In the genomic region with DNA sequence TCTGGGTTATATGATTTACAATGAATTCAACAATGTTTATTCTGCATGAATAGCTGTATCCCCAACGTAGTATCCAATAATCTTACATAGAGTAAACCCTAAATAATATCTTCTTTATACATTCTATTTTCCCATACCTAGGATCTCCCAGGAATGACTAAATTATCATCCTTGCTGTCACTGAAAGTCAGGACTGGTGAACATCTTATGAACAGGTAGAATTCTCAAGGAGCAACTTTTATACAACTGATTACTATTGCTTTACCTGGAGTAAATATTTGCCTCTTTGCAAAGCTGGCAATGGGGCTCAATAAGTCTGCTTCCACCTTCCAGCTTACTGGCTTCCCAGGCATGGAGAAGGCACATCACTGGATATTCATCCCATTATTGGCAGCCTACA, we compare ENCODE assay signal across 40 cellular contexts. TPM values are rescaled to one million over a fixed set of nuclear protein-coding genes. Genes with fewer than 3 reads are reported as not detected.
"Had no signal": no experiment of that assay in that cellular context is flagged by ENCODE, and none has a peak within 500 bp of the region (broad histone marks: within the 10 kb centered on the region; RNA-seq: fewer than 3 reads in every experiment).

A gene with protein sequence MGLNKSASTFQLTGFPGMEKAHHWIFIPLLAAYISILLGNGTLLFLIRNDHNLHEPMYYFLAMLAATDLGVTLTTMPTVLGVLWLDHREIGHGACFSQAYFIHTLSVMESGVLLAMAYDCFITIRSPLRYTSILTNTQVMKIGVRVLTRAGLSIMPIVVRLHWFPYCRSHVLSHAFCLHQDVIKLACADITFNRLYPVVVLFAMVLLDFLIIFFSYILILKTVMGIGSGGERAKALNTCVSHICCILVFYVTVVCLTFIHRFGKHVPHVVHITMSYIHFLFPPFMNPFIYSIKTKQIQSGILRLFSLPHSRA (plus strand): TSS at position 301 of the 400 bp plus-strand sequence. CDS start 0 bp downstream, at position 301.

- H3K27ac ChIP-seq: adrenal gland, ascending aorta, body of pancreas, brain microvascular endothelial cell, breast epithelium, cardiac muscle cell had no signal

- H3K4me3 ChIP-seq: adrenal gland, ascending aorta, body of pancreas, breast epithelium, cardiac muscle cell had no signal

- H3K4me1 ChIP-seq: adrenal gland, ascending aorta, body of pancreas, breast epithelium had no signal

- H3K27me3 ChIP-seq: adrenal gland, ascending aorta, body of pancreas, brain microvascular endothelial cell, breast epithelium, cardiac muscle cell had no signal

- H3K9me3 ChIP-seq: adrenal gland, ascending aorta, body of pancreas, breast epithelium had no signal

- ATAC-seq: activated naive CD4-positive, alpha-beta T cell treated with anti-CD3 and anti-CD28 coated beads, Interleukin-2, amount 50 U/mL, for 72 hours; activated naive CD8-positive, alpha-beta T cell treated with anti-CD3 and anti-CD28 coated beads, Interleukin-2, amount 50 U/mL, for 24 hours; activated T-cell treated with anti-CD3 and anti-CD28 coated beads, Interleukin-2, amount 50 U/mL, for 4 hours; activated T-cell treated with anti-CD3 and anti-CD28 coated beads, Interleukin-2, amount 50 U/mL, for 72 hours; activated T-helper 17 cell treated with anti-CD3 and anti-CD28 coated beads, Interleukin-2, amount 50 U/mL, for 72 hours; body of pancreas had no signal

- DNase-seq: activated effector memory CD4-positive, alpha-beta T cell treated with anti-CD3 and anti-CD28 coated beads, Interleukin-2, amount 50 U/mL, for 16 hours; activated effector memory CD4-positive, alpha-beta T cell treated with Interleukin-2 at 50 U/mL for 16 hours; activated gamma-delta T cell; activated gamma-delta T cell treated with Interleukin-2 at 50 U/mL for 16 hours; activated naive CD4-positive, alpha-beta T cell; activated naive CD4-positive, alpha-beta T cell treated with anti-CD3 and anti-CD28 coated beads for 36 hours; activated naive CD4-positive, alpha-beta T cell treated with anti-CD3 and anti-CD28 coated beads, Interleukin-2, amount 10 ng/mL, durations not matched to agents 7 days and 5 days; activated naive CD4-positive, alpha-beta T cell treated with anti-CD3 and anti-CD28 coated beads, Interleukin-2, amount 50 U/mL, for 16 hours; activated naive CD4-positive, alpha-beta T cell treated with Interleukin-2 at 50 U/mL for 16 hours; activated naive CD8-positive, alpha-beta T cell treated with anti-CD3 and anti-CD28 coated beads for 36 hours; activated naive CD8-positive, alpha-beta T cell treated with anti-CD3 and anti-CD28 coated beads, Interleukin-2, amount 10 ng/mL, durations not matched to agents 7 days and 5 days; activated naive CD8-positive, alpha-beta T cell treated with anti-CD3 and anti-CD28 coated beads, Interleukin-2, amount 50 U/mL, for 24 hours; activated T-cell treated with anti-CD3 and anti-CD28 coated beads, Interleukin-2, amount 50 U/mL, for 1 hour; activated T-cell treated with anti-CD3 and anti-CD28 coated beads, Interleukin-2, amount 50 U/mL, for 24 hours; activated T-cell treated with anti-CD3 and anti-CD28 coated beads, Interleukin-2, amount 50 U/mL, for 4 hours; activated T-cell treated with anti-CD3 and anti-CD28 coated beads, Interleukin-2, amount 50 U/mL, for 48 hours; activated T-cell treated with anti-CD3 and anti-CD28 coated beads, Interleukin-2, amount 50 U/mL, for 72 hours; adrenal gland; amniotic stem cell; amygdala; anterior cingulate cortex; aorta; body of pancreas; brain microvascular endothelial cell; caudate nucleus; central memory CD4-positive, alpha-beta T cell; cerebellar nuclear complex had no signal

- FAIRE-seq: astrocyte, bronchial epithelial cell had no signal

- H3K36me3 ChIP-seq: adrenal gland, ascending aorta, brain microvascular endothelial cell, breast epithelium, cardiac muscle cell had no signal

RNA-seq across cellular contexts. Expression of the gene that starts here (rescaled TPM):
- total RNA-seq: activated naive CD4-positive, alpha-beta T cell treated with anti-CD3 and anti-CD28 coated beads for 36 hours; activated naive CD4-positive, alpha-beta T cell treated with anti-CD3 and anti-CD28 coated beads, Interleukin-2, amount 50 U/mL, for 72 hours; activated naive CD8-positive, alpha-beta T cell treated with anti-CD3 and anti-CD28 coated beads for 36 hours; activated naive CD8-positive, alpha-beta T cell treated with anti-CD3 and anti-CD28 coated beads, Interleukin-2, amount 10 ng/mL, durations not matched to agents 7 days and 5 days; activated T-cell treated with anti-CD3 and anti-CD28 coated beads, Interleukin-2, amount 50 U/mL, for 4 hours; activated T-cell treated with anti-CD3 and anti-CD28 coated beads, Interleukin-2, amount 50 U/mL, for 72 hours; activated T-helper 1 cell treated with anti-CD3 and anti-CD28 coated beads, Interleukin-12 subunit alpha, Interleukin-12 subunit beta, Interleukin-2, Interleukin-4 antibody, amounts not matched to agents 30 ng/mL and 10 ng/mL and 1 ng/mL, durations not matched to agents 14 hours and 24 hours and 36 hours; activated T-helper 17 cell treated with anti-CD3 and anti-CD28 coated beads, Interleukin-2, amount 50 U/mL, for 72 hours; activated T-helper 2 cell treated with anti-CD3 and anti-CD28 coated beads, Interferon-gamma antibody, Interleukin-2, Interleukin-4, amounts not matched to agents 10 μg/mL and 5 μg/mL and 100 μg/mL, durations not matched to agents 14 hours and 24 hours and 36 hours; adrenal gland; aorta; ascending aorta; astrocyte; body of pancreas; breast epithelium; bronchial epithelial cell; cardiac muscle cell; cardiac septum; cerebellum; chondrocyte had no signal
- polyA plus RNA-seq: adipose tissue, adrenal gland, aorta had no signal
